In genomic region chr6:134822920-134823430, GRCh38 we compare ENCODE assay signal across 8 cellular contexts.
DNase-seq lines count a peak whose midpoint lies in the region; ATAC-seq and TF ChIP-seq lines count a peak whose summit lies in the region.

No MANE protein-coding gene starts in this region.

- WGBS in gastroesophageal sphincter (ENCODE audit: low coverage in 1 of 2), 2 donors = 11 to 12% methylated on average over 8 to 10 of the region's 10 CpGs

- ATAC-seq in GM21360 (IDR thresholded peaks at IDR 0.05; ENCODE audit: unreplicated experiment) (peak; percentile 77), gastroesophageal sphincter (peak; percentile 67)

- DNase-seq in DMS153 (lab: John Stamatoyannopoulos, UW) (peak; percentile 45), HS-5 (ENCODE audit: low read depth) (peak; percentile 67), NCI-H82 treated with DMSO at 0.1 percent for 48 hours (lab: John Stamatoyannopoulos, UW; ENCODE audit: unreplicated experiment) (peak; percentile 76), occipital lobe (lab: John Stamatoyannopoulos, UW) (peak; percentile 27), GOT3 (lab: John Stamatoyannopoulos, UW) (no peak)
- peak; percentile 1 for DNase-seq in activated T-helper 1 cell treated with anti-CD3 and anti-CD28 coated beads, Interleukin-12 subunit alpha, Interleukin-12 subunit beta, Interleukin-2, Interleukin-4 antibody, amounts not matched to agents 30 ng/mL and 10 ng/mL and 1 ng/mL, durations not matched to agents 14 hours and 24 hours and 36 hours (ENCODE audit: low spot score)

- no peak for TF ChIP-seq EP300 in gastroesophageal sphincter (IDR thresholded peaks at IDR 0.05)

- peaks cover 0 to 19% (median 3%) of the 10 kb centered on the region in 3 donors for H3K4me1 ChIP-seq in gastroesophageal sphincter

- no peak overlapping the region for H3K27ac Mint-ChIP-seq in activated T-helper 1 cell treated with anti-CD3 and anti-CD28 coated beads, Interleukin-12 subunit alpha, Interleukin-12 subunit beta, Interleukin-2, Interleukin-4 antibody, amounts not matched to agents 30 ng/mL and 10 ng/mL and 1 ng/mL, durations not matched to agents 14 hours and 24 hours and 36 hours

- no peaks in the 10 kb centered on the region for H3K36me3 ChIP-seq in gastroesophageal sphincter

- intact Hi-C loops in activated T-helper 1 cell treated with anti-CD3 and anti-CD28 coated beads, Interleukin-12 subunit alpha, Interleukin-12 subunit beta, Interleukin-2, Interleukin-4 antibody, amounts not matched to agents 30 ng/mL and 10 ng/mL and 1 ng/mL, durations not matched to agents 14 hours and 24 hours and 36 hours (cut with micrococcal nuclease) = loop anchor here (1.0 to 10.0 kb wide), 9 partner anchors 59 to 712 kb away; partner anchors contain the start of gene SGK1

- no peak overlapping the region for H3K4me3 ChIP-seq in gastroesophageal sphincter

- no peaks in the 10 kb centered on the region for H3K27me3 ChIP-seq in gastroesophageal sphincter

- no peak overlapping the region for H3K27ac ChIP-seq in gastroesophageal sphincter

- no peaks in the 10 kb centered on the region for H3K9me3 Mint-ChIP-seq in activated T-helper 1 cell treated with anti-CD3 and anti-CD28 coated beads, Interleukin-12 subunit alpha, Interleukin-12 subunit beta, Interleukin-2, Interleukin-4 antibody, amounts not matched to agents 30 ng/mL and 10 ng/mL and 1 ng/mL, durations not matched to agents 14 hours and 24 hours and 36 hours

- no peaks in the 10 kb centered on the region for H3K36me3 Mint-ChIP-seq in activated T-helper 1 cell treated with anti-CD3 and anti-CD28 coated beads, Interleukin-12 subunit alpha, Interleukin-12 subunit beta, Interleukin-2, Interleukin-4 antibody, amounts not matched to agents 30 ng/mL and 10 ng/mL and 1 ng/mL, durations not matched to agents 14 hours and 24 hours and 36 hours (ENCODE audit: low read depth)

- no peaks in the 10 kb centered on the region for H3K4me1 Mint-ChIP-seq in activated T-helper 1 cell treated with anti-CD3 and anti-CD28 coated beads, Interleukin-12 subunit alpha, Interleukin-12 subunit beta, Interleukin-2, Interleukin-4 antibody, amounts not matched to agents 30 ng/mL and 10 ng/mL and 1 ng/mL, durations not matched to agents 14 hours and 24 hours and 36 hours (ENCODE audit: low read depth)

- TF ChIP-seq CTCF in gastroesophageal sphincter (IDR thresholded peaks at IDR 0.05) = peak; percentile 59 to 84 (median 80)

- H3K4me3 Mint-ChIP-seq in activated T-helper 1 cell treated with anti-CD3 and anti-CD28 coated beads, Interleukin-12 subunit alpha, Interleukin-12 subunit beta, Interleukin-2, Interleukin-4 antibody, amounts not matched to agents 30 ng/mL and 10 ng/mL and 1 ng/mL, durations not matched to agents 14 hours and 24 hours and 36 hours = no peak overlapping the region

- H3K27me3 Mint-ChIP-seq in activated T-helper 1 cell treated with anti-CD3 and anti-CD28 coated beads, Interleukin-12 subunit alpha, Interleukin-12 subunit beta, Interleukin-2, Interleukin-4 antibody, amounts not matched to agents 30 ng/mL and 10 ng/mL and 1 ng/mL, durations not matched to agents 14 hours and 24 hours and 36 hours (ENCODE audit: insufficient read depth) = peaks cover 2% of the 10 kb centered on the region

- H3K9me3 ChIP-seq in gastroesophageal sphincter = no peaks in the 10 kb centered on the region

- no peak for TF ChIP-seq POLR2A in gastroesophageal sphincter (IDR thresholded peaks at IDR 0.05)
